Comparison of ENCODE assay signal across 8 cellular contexts in genomic region chr2:218671077-218671653, GRCh38. TPM values are rescaled to one million over a fixed set of nuclear protein-coding genes. Genes with fewer than 3 reads are reported as not detected.
DNase-seq lines count a peak whose midpoint lies in the region; ATAC-seq and TF ChIP-seq lines count a peak whose summit lies in the region.

No MANE protein-coding gene starts in this region.

- no peak for TF ChIP-seq CTCF in AG04449 (IDR thresholded peaks at IDR 0.05; ENCODE audit: insufficient read depth, low read length, missing control alignments)
- no peak for TF ChIP-seq CTCF in WI38 (IDR thresholded peaks at IDR 0.05; ENCODE audit: low read depth, low read length)

- H3K4me3 Mint-ChIP-seq in stimulated activated naive CD8-positive, alpha-beta T cell treated with anti-CD3 and anti-CD28 coated beads, Interleukin-15, Interleukin-2, amounts not matched to agents 100 ng/mL and 50 ng/mL, for 24 hours, result peak overlapping the region; percentile 98

- H4K20me1 ChIP-seq in GM23248 (ENCODE audit: insufficient read depth), result 0 out of 2 replicates have a peak, but pooled peaks cover 5% of the 10 kb centered on the region

- peaks cover 8% of the 10 kb centered on the region for H3K4me1 ChIP-seq in GM23248 (ENCODE audit: insufficient read depth)
- 0 out of 2 replicates have a peak, but pooled peaks cover 1% of the 10 kb centered on the region for H3K4me1 ChIP-seq in iPS DF 6.9 (ENCODE audit: control insufficient read depth, insufficient read depth, low read length)

- H3K27me3 ChIP-seq in GM23248 (replicated peaks; ENCODE audit: insufficient read depth) (no peaks in the 10 kb centered on the region), iPS DF 6.9 (ENCODE audit: control insufficient read depth, insufficient read depth, low read length) (no peaks in the 10 kb centered on the region)

- H3K9me2 ChIP-seq in GM23248 (ENCODE audit: insufficient read depth), result no peaks in the 10 kb centered on the region

- no peaks in the 10 kb centered on the region for H3K27me3 Mint-ChIP-seq in stimulated activated naive CD8-positive, alpha-beta T cell treated with anti-CD3 and anti-CD28 coated beads, Interleukin-15, Interleukin-2, amounts not matched to agents 100 ng/mL and 50 ng/mL, for 24 hours

- H3K9me3 ChIP-seq in GM23248 (ENCODE audit: low read depth), result no peaks in the 10 kb centered on the region
- no peaks in the 10 kb centered on the region for H3K9me3 ChIP-seq in iPS DF 6.9 (ENCODE audit: control insufficient read depth, insufficient read depth, low read length)

- peaks cover 15% of the 10 kb centered on the region for H3F3A ChIP-seq in GM23248 (ENCODE audit: insufficient read depth)

- peak overlapping the region; percentile 98 for H3K27ac Mint-ChIP-seq in stimulated activated naive CD8-positive, alpha-beta T cell treated with anti-CD3 and anti-CD28 coated beads, Interleukin-15, Interleukin-2, amounts not matched to agents 100 ng/mL and 50 ng/mL, for 24 hours

- DNase-seq in AG04449 (ENCODE audit: low read depth, low spot score) (no peak), GM23248 (peak; percentile 75), iPS DF 6.9 (ENCODE audit: low read depth, low spot score) (no peak), HuH-7.5 (ENCODE audit: low spot score) (no peak)

- POLR2A ChIA-PET in AG04449 (lab: Yijun Ruan, JAX), result interaction anchor here (0.8 to 3.8 kb wide), 2 partner anchors 11 to 44 kb away, joined by 3 to 48 read pairs; partner anchors contain the start of genes BCS1L and ZNF142

- in situ Hi-C loops in GM23248 (cut with MboI), result no loop called here

- CTCF ChIA-PET in AG04449 (lab: Yijun Ruan, JAX), result interaction anchor here (1.0 to 9.3 kb wide), 7 partner anchors 8 to 181 kb away, joined by 3 to 105 read pairs (median 10); partner anchors contain the start of genes BCS1L and ZNF142

- H3K27ac ChIP-seq in GM23248 (peak overlapping the region; percentile 81), iPS DF 6.9 (ENCODE audit: low read length) (no peak overlapping the region)

- H3K36me3 ChIP-seq in GM23248 (ENCODE audit: low read depth), result peaks cover 16% of the 10 kb centered on the region
- H3K36me3 ChIP-seq in iPS DF 6.9 (ENCODE audit: control insufficient read depth, insufficient read depth, low read length), result peaks cover 5% of the 10 kb centered on the region; the same call in 1 of the 2 replicates

- 38 to 40% methylated on average over 12 of the region's 12 CpGs for WGBS in GM23248 (ENCODE audit: low coverage in 1 of 2, low lambda C conversion rate in 2 of 2, missing lambda C conversion rate in 2 of 2), 2 experiments
- WGBS in iPS DF 6.9 (ENCODE audit: insufficient coverage, insufficient read length), result no CpG with 5 or more reads among the region's 12 CpGs

- H2AFZ ChIP-seq in GM23248, result peak overlapping the region; percentile 91

- H3K79me2 ChIP-seq in GM23248 (ENCODE audit: insufficient read depth), result peaks cover 57% of the 10 kb centered on the region

- H3K4me2 ChIP-seq in GM23248 (ENCODE audit: unreplicated experiment), result peak overlapping the region; percentile 84

- peaks cover 18% of the 10 kb centered on the region for H3K36me3 Mint-ChIP-seq in stimulated activated naive CD8-positive, alpha-beta T cell treated with anti-CD3 and anti-CD28 coated beads, Interleukin-15, Interleukin-2, amounts not matched to agents 100 ng/mL and 50 ng/mL, for 24 hours (ENCODE audit: low read depth)

- H3K4me3 ChIP-seq in AG04449 (ENCODE audit: low read depth, low read length) (peak overlapping the region; percentile 88), GM23248 (peak overlapping the region; percentile 92), WI38 (ENCODE audit: low read depth, low read length) (peak overlapping the region; percentile 89), iPS DF 6.9 (ENCODE audit: low read length) (peak overlapping the region; percentile 93; the same call in 1 of the 2 replicates)

- ATAC-seq in HG03571 (IDR thresholded peaks at IDR 0.05; ENCODE audit: unreplicated experiment), result no peak
- ATAC-seq in GM21723 (IDR thresholded peaks at IDR 0.05; ENCODE audit: unreplicated experiment), result no peak

- H3K4me1 Mint-ChIP-seq in stimulated activated naive CD8-positive, alpha-beta T cell treated with anti-CD3 and anti-CD28 coated beads, Interleukin-15, Interleukin-2, amounts not matched to agents 100 ng/mL and 50 ng/mL, for 24 hours (ENCODE audit: low read depth), result peaks cover 25% of the 10 kb centered on the region

- no peaks in the 10 kb centered on the region for H3K9me3 Mint-ChIP-seq in stimulated activated naive CD8-positive, alpha-beta T cell treated with anti-CD3 and anti-CD28 coated beads, Interleukin-15, Interleukin-2, amounts not matched to agents 100 ng/mL and 50 ng/mL, for 24 hours

- H3K9ac ChIP-seq in GM23248, result peak overlapping the region; percentile 87

RNA-seq across cellular contexts. Expression of gene RNF25, which starts 0.6 kb away (rescaled TPM):
- 31.7 and 37.4 TPM in 2 replicates for total RNA-seq in GM23248 (2014; rRNA removed; shearing (Covaris generic))
- 37.8 and 41.1 TPM in 2 replicates for polyA plus RNA-seq in GM23248 (2016; fragmentation: Nextera tagmentation; extraction: Ambion mirVana)

RNA-seq across cellular contexts. Expression of gene STK36, which starts 0.7 kb away (rescaled TPM):
- total RNA-seq in GM23248 (2014; rRNA removed; shearing (Covaris generic)), result 17.5 and 24.5 TPM in 2 replicates
- 19.2 and 22.2 TPM in 2 replicates for polyA plus RNA-seq in GM23248 (2016; fragmentation: Nextera tagmentation; extraction: Ambion mirVana)

RNA-seq across cellular contexts. Expression of gene BCS1L, which starts 11.7 kb away (rescaled TPM):
- total RNA-seq in GM23248 (2014; rRNA removed; shearing (Covaris generic)), result 30.9 and 56.1 TPM in 2 replicates
- 39.9 and 44.2 TPM in 2 replicates for polyA plus RNA-seq in GM23248 (2016; fragmentation: Nextera tagmentation; extraction: Ambion mirVana)

RNA-seq across cellular contexts. Expression of gene ZNF142, which starts 11.7 kb away (rescaled TPM):
- total RNA-seq in GM23248 (2014; rRNA removed; shearing (Covaris generic)), result 7.8 and 8.5 TPM in 2 replicates
- 6.6 and 11.5 TPM in 2 replicates for polyA plus RNA-seq in GM23248 (2016; fragmentation: Nextera tagmentation; extraction: Ambion mirVana)

RNA-seq across cellular contexts. Expression of gene TTLL4, which starts 39.5 kb away (rescaled TPM):
- total RNA-seq in GM23248 (2014; rRNA removed; shearing (Covaris generic)), result 5.5 and 9.1 TPM in 2 replicates
- polyA plus RNA-seq in GM23248 (2016; fragmentation: Nextera tagmentation; extraction: Ambion mirVana), result 7.3 and 7.7 TPM in 2 replicates
